Comparison of ENCODE assay signal across 8 cellular contexts in the genomic region with DNA sequence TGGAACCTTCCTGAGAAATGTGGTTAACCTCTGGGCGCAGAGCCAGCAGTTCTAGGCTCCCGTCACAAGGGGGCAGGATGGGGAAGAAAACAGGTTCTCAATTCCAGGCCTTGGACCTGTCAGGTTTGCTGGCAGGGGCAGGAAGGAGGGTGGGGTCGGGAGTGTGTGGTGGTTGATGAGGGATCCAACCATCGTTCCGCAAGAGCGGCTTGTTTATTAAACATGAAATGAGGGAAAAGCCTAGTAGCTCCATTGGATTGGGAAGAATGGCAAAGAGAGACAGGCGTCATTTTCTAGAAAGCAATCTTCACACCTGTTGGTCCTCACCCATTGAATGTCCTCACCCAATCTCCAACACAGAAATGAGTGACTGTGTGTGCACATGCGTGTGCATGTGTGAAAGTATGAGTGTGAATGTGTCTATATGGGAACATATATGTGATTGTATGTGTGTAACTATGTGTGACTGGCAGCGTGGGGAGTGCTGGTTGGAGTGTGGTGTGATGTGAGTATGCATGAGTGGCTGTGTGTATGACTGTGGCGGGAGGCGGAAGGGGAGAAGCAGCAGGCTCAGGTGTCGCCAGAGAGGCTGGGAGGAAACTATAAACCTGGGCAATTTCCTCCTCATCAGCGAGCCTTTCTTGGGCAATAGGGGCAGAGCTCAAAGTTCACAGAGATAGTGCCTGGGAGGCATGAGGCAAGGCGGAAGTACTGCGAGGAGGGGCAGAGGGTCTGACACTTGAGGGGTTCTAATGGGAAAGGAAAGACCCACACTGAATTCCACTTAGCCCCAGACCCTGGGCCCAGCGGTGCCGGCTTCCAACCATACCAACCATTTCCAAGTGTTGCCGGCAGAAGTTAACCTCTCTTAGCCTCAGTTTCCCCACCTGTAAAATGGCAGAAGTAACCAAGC. TPM values are rescaled to one million over a fixed set of nuclear protein-coding genes. Genes with fewer than 3 reads are reported as not detected.
DNase-seq lines count a peak whose midpoint lies in the region; ATAC-seq, FAIRE-seq and TF ChIP-seq lines count a peak whose summit lies in the region.

No MANE protein-coding gene starts in this region.

- H3K9ac ChIP-seq in H9 (ENCODE audit: extremely low read depth, insufficient read length, low read length) (no peak overlapping the region), astrocyte (ENCODE audit: low read length) (no peak overlapping the region)

- H2BK20ac ChIP-seq in H9 (ENCODE audit: low read depth, low read length, poor library complexity, severe bottlenecking) = no peak overlapping the region

- no peaks in the 10 kb centered on the region for H3K79me2 ChIP-seq in H9 (ENCODE audit: insufficient read depth, low read length)
- H3K79me2 ChIP-seq in astrocyte (ENCODE audit: insufficient read depth, low read length) = no peaks in the 10 kb centered on the region
- H3K79me2 ChIP-seq in hepatocyte = no peaks in the 10 kb centered on the region

- H3K36me3 Mint-ChIP-seq in Caco-2 (ENCODE audit: insufficient read depth, unreplicated experiment) (peaks cover 10% of the 10 kb centered on the region), H9 (ENCODE audit: insufficient read depth in 1 of 3, low read depth in 3 of 3) (no peaks in the 10 kb centered on the region), astrocyte (ENCODE audit: low read depth, unreplicated experiment) (peaks cover 2% of the 10 kb centered on the region)
- H3K36me3 Mint-ChIP-seq in T-helper 2 cell treated with Interferon-gamma antibody and Interleukin-4, amounts not matched to agents 5 μg/mL and 100 μg/mL, for 36 hours (ENCODE audit: low read depth) = no peaks in the 10 kb centered on the region

- TF ChIP-seq EP300 in sigmoid colon (IDR thresholded peaks at IDR 0.05) = no peak

- H3T11ph ChIP-seq in H9 (ENCODE audit: low read length) = no peak overlapping the region

- no peak overlapping the region for H2BK15ac ChIP-seq in H9 (ENCODE audit: low read depth, low read length)

- H4K8ac ChIP-seq in H9 (replicated peaks; ENCODE audit: insufficient read length, low read depth, low read length) = no peak overlapping the region

- peak; percentile 77 to 90 for TF ChIP-seq CTCF in Caco-2 (IDR thresholded peaks at IDR 0.05; ENCODE audit: insufficient read depth in 1 of 2, low read depth in 1 of 2, low read length in 1 of 2, severe bottlenecking in 1 of 2, unreplicated experiment in 1 of 2)
- TF ChIP-seq CTCF in H9 (conservative IDR thresholded peaks at IDR 0.05) = peak; percentile 89
- peak; percentile 81 for TF ChIP-seq CTCF in astrocyte (IDR thresholded peaks at IDR 0.05; ENCODE audit: insufficient read depth, low read depth, low read length)
- TF ChIP-seq CTCF in hepatocyte (IDR thresholded peaks at IDR 0.05; ENCODE audit: poor library complexity) = peak; percentile 90
- peak; percentile 84 to 96 (median 90) for TF ChIP-seq CTCF in sigmoid colon (IDR thresholded peaks at IDR 0.05)

- H3K23me2 ChIP-seq in H9 (ENCODE audit: insufficient read length, low read depth, low read length, poor library complexity, severe bottlenecking) = no peaks in the 10 kb centered on the region

- intact Hi-C loops in Caco-2 (cut with micrococcal nuclease; ENCODE audit: unreplicated experiment) = loop anchor here (1.0 kb wide), 4 partner anchors 56 to 135 kb away; no protein-coding TSS in a partner anchor
- intact Hi-C loops in sigmoid colon (cut with DNase I) = loop anchor here (1.0 to 10.0 kb wide), 3 partner anchors 56 to 231 kb away; no protein-coding TSS in a partner anchor

- H4K5ac ChIP-seq in H9 (ENCODE audit: insufficient read length, low read depth, low read length) = no peak overlapping the region

- H3K27ac Mint-ChIP-seq in Caco-2 (ENCODE audit: unreplicated experiment) (peak overlapping the region; percentile 25), H9 (no peak overlapping the region), astrocyte (ENCODE audit: unreplicated experiment) (no peak overlapping the region)
- no peak overlapping the region for H3K27ac Mint-ChIP-seq in T-helper 2 cell treated with Interferon-gamma antibody and Interleukin-4, amounts not matched to agents 5 μg/mL and 100 μg/mL, for 36 hours

- H3K4me3 Mint-ChIP-seq in Caco-2 (ENCODE audit: unreplicated experiment) (peak overlapping the region; percentile 24), H9 (no peak overlapping the region), astrocyte (ENCODE audit: unreplicated experiment) (no peak overlapping the region)
- no peak overlapping the region for H3K4me3 Mint-ChIP-seq in T-helper 2 cell treated with Interferon-gamma antibody and Interleukin-4, amounts not matched to agents 5 μg/mL and 100 μg/mL, for 36 hours

- no peak overlapping the region for H4K91ac ChIP-seq in H9 (ENCODE audit: insufficient read length, low read depth, low read length)

- H3K9me2 ChIP-seq in hepatocyte (replicated peaks; ENCODE audit: insufficient read depth) = no peaks in the 10 kb centered on the region

- H3K56ac ChIP-seq in H9 (ENCODE audit: insufficient read length, low read depth, low read length) = no peak overlapping the region

- POLR2A ChIA-PET in Caco-2 (lab: Charles Lee) = interaction anchor here (1.3 kb wide), 1 partner anchor 55 kb away, joined by 4 read pairs; the partner anchor contains the start of gene CDKN1A

- no peak overlapping the region for H2AK5ac ChIP-seq in H9 (ENCODE audit: insufficient read length, low read length)

- H3K9me3 ChIP-seq in Caco-2 (no peaks in the 10 kb centered on the region), H9 (ENCODE audit: control insufficient read depth, low read depth, low read length) (no peaks in the 10 kb centered on the region), astrocyte (ENCODE audit: insufficient read depth, low read depth, low read length) (no peaks in the 10 kb centered on the region), hepatocyte (ENCODE audit: low read depth) (no peaks in the 10 kb centered on the region), sigmoid colon (no peaks in the 10 kb centered on the region)

- H3K36me3 ChIP-seq in Caco-2 (ENCODE audit: control insufficient read depth, insufficient read depth, low read length) (no peaks in the 10 kb centered on the region), astrocyte (ENCODE audit: insufficient read depth, low read length) (peaks cover 3% of the 10 kb centered on the region), hepatocyte (replicated peaks; ENCODE audit: insufficient read depth, low read depth) (no peaks in the 10 kb centered on the region), sigmoid colon (no peaks in the 10 kb centered on the region)

- no peak overlapping the region for H3K18ac ChIP-seq in H9 (ENCODE audit: insufficient read length, low read depth, low read length)

- H3K27me3 Mint-ChIP-seq in Caco-2 (ENCODE audit: insufficient read depth, unreplicated experiment) (no peaks in the 10 kb centered on the region), H9 (ENCODE audit: low read depth) (peaks cover 3% of the 10 kb centered on the region), astrocyte (ENCODE audit: low read depth, unreplicated experiment) (peaks cover 9% of the 10 kb centered on the region)
- H3K27me3 Mint-ChIP-seq in T-helper 2 cell treated with Interferon-gamma antibody and Interleukin-4, amounts not matched to agents 5 μg/mL and 100 μg/mL, for 36 hours (ENCODE audit: low read depth) = no peaks in the 10 kb centered on the region

- H4K20me1 ChIP-seq in H9 (ENCODE audit: control insufficient read depth, insufficient read depth, insufficient read length) (no peaks in the 10 kb centered on the region), astrocyte (ENCODE audit: insufficient read depth, low read length) (peaks cover 14% of the 10 kb centered on the region), hepatocyte (ENCODE audit: insufficient read depth, poor library complexity, severe bottlenecking) (no peaks in the 10 kb centered on the region)

- H3K9me3 Mint-ChIP-seq in Caco-2 (ENCODE audit: unreplicated experiment) = no peaks in the 10 kb centered on the region
- no peaks in the 10 kb centered on the region; a peak in 1 of 5 replicates for H3K9me3 Mint-ChIP-seq in H9
- no peaks in the 10 kb centered on the region for H3K9me3 Mint-ChIP-seq in T-helper 2 cell treated with Interferon-gamma antibody and Interleukin-4, amounts not matched to agents 5 μg/mL and 100 μg/mL, for 36 hours
- H3K9me3 Mint-ChIP-seq in astrocyte (ENCODE audit: unreplicated experiment) = no peaks in the 10 kb centered on the region

- DNase-seq in Caco-2 (peak; percentile 74 to 82), H9 (peak; percentile 86), NCI-H146 treated with DMSO at 0.1 percent for 48 hours (lab: John Stamatoyannopoulos, UW; ENCODE audit: unreplicated experiment) (peak; percentile 61), astrocyte (ENCODE audit: low read depth) (peak; percentile 61), hepatocyte (ENCODE audit: low spot score) (peak; percentile 90), sigmoid colon (peak; percentile 95)
- peak; percentile 60 for DNase-seq in T-helper 2 cell treated with Interferon-gamma antibody and Interleukin-4, amounts not matched to agents 5 μg/mL and 100 μg/mL, for 36 hours (ENCODE audit: low spot score)

- no peak for FAIRE-seq in astrocyte (lab: Jason Lieb, UNC)

- no peak overlapping the region for H2AFZ ChIP-seq in H9 (ENCODE audit: low read length)
- H2AFZ ChIP-seq in astrocyte (ENCODE audit: low read depth, low read length) = no peak overlapping the region
- no peak overlapping the region for H2AFZ ChIP-seq in hepatocyte

- CTCF ChIA-PET in Caco-2 (lab: Charles Lee) = interaction anchor here (0.6 to 1.3 kb wide), 3 partner anchors 55 to 135 kb away, joined by 5 to 7 read pairs (median 7); partner anchors contain the start of gene CDKN1A

- ATAC-seq in GM21528 (IDR thresholded peaks at IDR 0.05; ENCODE audit: low FRiP score, unreplicated experiment) = no peak

- no peak overlapping the region for H2BK5ac ChIP-seq in H9 (ENCODE audit: insufficient read length, low read length)

- H3K79me1 ChIP-seq in H9 (ENCODE audit: insufficient read depth, low read depth, low read length, poor library complexity, severe bottlenecking) = no peaks in the 10 kb centered on the region

- no peak overlapping the region for H3K14ac ChIP-seq in H9 (ENCODE audit: insufficient read depth, low read length)

- no peak overlapping the region for H3K4me2 ChIP-seq in H9 (ENCODE audit: insufficient read depth, insufficient read length, low read length)
- no peak overlapping the region for H3K4me2 ChIP-seq in astrocyte (ENCODE audit: low read length)
- no peak overlapping the region for H3K4me2 ChIP-seq in hepatocyte

- H3K27ac ChIP-seq in H9 (ENCODE audit: insufficient read length, low read depth, low read length) (no peak overlapping the region), astrocyte (ENCODE audit: low read depth, low read length) (no peak overlapping the region), hepatocyte (peak overlapping the region; percentile 70), sigmoid colon (peak overlapping the region in 1 of 4 donors; percentile 49)

- peaks cover 15% of the 10 kb centered on the region for H3K4me1 ChIP-seq in Caco-2
- no peaks in the 10 kb centered on the region for H3K4me1 ChIP-seq in H9 (ENCODE audit: insufficient read depth, low read length)
- peaks cover 8% of the 10 kb centered on the region for H3K4me1 ChIP-seq in astrocyte (ENCODE audit: insufficient read depth, low read length)
- H3K4me1 ChIP-seq in hepatocyte (ENCODE audit: insufficient read depth) = peaks cover 15% of the 10 kb centered on the region
- H3K4me1 ChIP-seq in sigmoid colon = peaks cover 0 to 35% (median 28%) of the 10 kb centered on the region in 4 donors

- H3K4me1 Mint-ChIP-seq in Caco-2 (ENCODE audit: low read depth, unreplicated experiment) = peaks cover 20% of the 10 kb centered on the region
- H3K4me1 Mint-ChIP-seq in H9 = peaks cover 6 to 11% of the 10 kb centered on the region in 2 experiments
- peaks cover 21% of the 10 kb centered on the region for H3K4me1 Mint-ChIP-seq in T-helper 2 cell treated with Interferon-gamma antibody and Interleukin-4, amounts not matched to agents 5 μg/mL and 100 μg/mL, for 36 hours (ENCODE audit: low read depth)
- H3K4me1 Mint-ChIP-seq in astrocyte (ENCODE audit: low read depth, unreplicated experiment) = peaks cover 17% of the 10 kb centered on the region

- no CpG with 5 or more reads among the region's 18 CpGs for WGBS in H9 (ENCODE audit: extremely low coverage, insufficient read length, low lambda C conversion rate)
- 47% methylated on average over 18 of the region's 18 CpGs for WGBS in hepatocyte (ENCODE audit: low lambda C conversion rate, missing lambda C conversion rate)
- 18 to 41% methylated on average over 18 of the region's 18 CpGs for WGBS in sigmoid colon, 2 donors

- H3K27me3 ChIP-seq in Caco-2 (replicated peaks; ENCODE audit: control insufficient read depth, insufficient read depth, low read length) (no peaks in the 10 kb centered on the region), H9 (ENCODE audit: insufficient read depth, low read length) (no peaks in the 10 kb centered on the region), astrocyte (ENCODE audit: insufficient read depth, low read length) (no peaks in the 10 kb centered on the region), hepatocyte (no peaks in the 10 kb centered on the region), sigmoid colon (no peaks in the 10 kb centered on the region)

- H3K4ac ChIP-seq in H9 (ENCODE audit: low read depth, low read length) = no peak overlapping the region

- H3K4me3 ChIP-seq in Caco-2 (ENCODE audit: low read depth, low read length) (no peak overlapping the region), astrocyte (ENCODE audit: insufficient read depth, low read depth, low read length) (no peak overlapping the region), hepatocyte (no peak overlapping the region), sigmoid colon (no peak overlapping the region)

- no TSS peak for BruUV-seq in Caco-2 (replicated peaks; lab: Mats Ljungman, UMichigan)

- H3K23ac ChIP-seq in H9 (ENCODE audit: insufficient read length, low read depth, low read length) = no peak overlapping the region

- no peak overlapping the region for H2BK120ac ChIP-seq in H9 (ENCODE audit: low read depth, low read length, poor library complexity, severe bottlenecking)

- TF ChIP-seq POLR2A in sigmoid colon (IDR thresholded peaks at IDR 0.05) = peak in 1 of 2 donors; percentile 29

- no peak overlapping the region for H2BK12ac ChIP-seq in H9 (ENCODE audit: insufficient read length, low read depth, low read length)

RNA-seq across cellular contexts. Expression of gene SRSF3, which starts 29.6 kb away (rescaled TPM):
- total RNA-seq in Caco-2 (2022) = 422 and 425 TPM in 2 replicates
- total RNA-seq in H9 (2021) = 954 and 960 TPM in 2 replicates
- 237 and 260 TPM in 2 replicates for total RNA-seq in astrocyte
- total RNA-seq in hepatocyte = 115 and 135 TPM in 2 replicates
- 190 and 192 TPM in 2 replicates for polyA plus RNA-seq in hepatocyte
- total RNA-seq in sigmoid colon = 100 to 1,000 TPM; 101 to 168 (median 122) TPM
- 100 to 1,000 TPM; 144 to 292 (median 165) TPM for polyA plus RNA-seq in sigmoid colon

RNA-seq across cellular contexts. Expression of gene CDKN1A, which starts 54.7 kb away (rescaled TPM):
- 3.0 and 3.4 TPM in 2 replicates for total RNA-seq in Caco-2 (2022)
- total RNA-seq in H9 (2021) = 17.4 and 19.1 TPM in 2 replicates
- total RNA-seq in astrocyte = 932 and 1,014 TPM in 2 replicates
- total RNA-seq in hepatocyte = 246 TPM in 2 replicates
- 318 and 344 TPM in 2 replicates for polyA plus RNA-seq in hepatocyte
- 100 to 1,000 TPM in 1 of 4 donors, 10 to 100 TPM in 3; 35.7 to 390 (median 49.7) TPM for total RNA-seq in sigmoid colon
- polyA plus RNA-seq in sigmoid colon = 100 to 1,000 TPM; 255 to 429 (median 404) TPM
